Comparison of ENCODE assay signal across 8 cellular contexts in the genomic region with DNA sequence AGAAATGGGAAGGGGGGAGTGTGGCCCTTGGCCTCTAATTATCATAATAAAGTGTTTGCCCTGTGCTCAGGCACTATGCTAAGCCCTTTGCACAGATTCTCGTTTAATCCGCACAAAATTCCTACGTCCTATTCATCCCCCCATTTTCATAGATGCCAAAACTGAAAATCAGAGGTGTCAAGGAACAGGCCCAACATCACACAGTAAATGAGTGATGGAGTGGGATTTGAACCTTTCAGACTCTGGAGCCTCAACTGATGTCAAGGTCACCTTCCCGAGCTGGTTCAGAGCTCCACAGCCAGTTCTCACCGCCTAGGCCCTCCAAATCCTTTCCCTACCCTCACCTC.
DNase-seq lines count a peak whose midpoint lies in the region; ATAC-seq, FAIRE-seq and TF ChIP-seq lines count a peak whose summit lies in the region.

No MANE protein-coding gene starts in this region.

- no peaks in the 10 kb centered on the region for H3K36me3 Mint-ChIP-seq in stimulated activated memory B cell treated with anti-CD40 and anti-IgM and Interleukin-4, amounts not matched to agents 10 μg/mL and 1 μg/mL and 100 μg/mL, for 72 hours

- H3K27ac ChIP-seq in HUES48 (ENCODE audit: low read depth, low read length) = peak overlapping the region; percentile 89
- peak overlapping the region; percentile 79 to 88 for H3K27ac ChIP-seq in kidney (ENCODE audit: low read depth in 2 of 2, low read length in 2 of 2)

- H3K4me1 ChIP-seq in HUES48 (ENCODE audit: control insufficient read depth, insufficient read depth, low read length) (peaks cover 19% of the 10 kb centered on the region), adipocyte (ENCODE audit: control insufficient read depth, insufficient read depth, low read length) (peaks cover 41% of the 10 kb centered on the region), kidney (ENCODE audit: control insufficient read depth in 1 of 2, insufficient read depth in 1 of 2, low read depth in 1 of 2, low read length in 2 of 2) (peaks cover 36 to 38% of the 10 kb centered on the region in 2 donors)

- H3K36me3 ChIP-seq in HUES48 (ENCODE audit: control insufficient read depth, insufficient read depth, low read length) = no peaks in the 10 kb centered on the region
- no peaks in the 10 kb centered on the region for H3K36me3 ChIP-seq in adipocyte (ENCODE audit: control insufficient read depth, insufficient read depth, low read length, severe bottlenecking)
- H3K36me3 ChIP-seq in kidney (ENCODE audit: control insufficient read depth in 1 of 2, insufficient read depth in 2 of 2, low read length in 2 of 2) = no peaks in the 10 kb centered on the region

- H3K9ac ChIP-seq in HUES48 (ENCODE audit: low read depth, low read length) (peak overlapping the region; percentile 23; the same call in 1 of the 2 replicates), adipocyte (ENCODE audit: low read length) (peak overlapping the region; percentile 60), kidney (ENCODE audit: low read length in 2 of 2) (no peak overlapping the region)

- no peaks in the 10 kb centered on the region for H3K9me3 ChIP-seq in HUES48 (ENCODE audit: control insufficient read depth, insufficient read depth, low read length)
- no peaks in the 10 kb centered on the region for H3K9me3 ChIP-seq in adipocyte (ENCODE audit: control insufficient read depth, low read length)
- no peaks in the 10 kb centered on the region for H3K9me3 ChIP-seq in kidney (ENCODE audit: control insufficient read depth in 1 of 2, low read length in 2 of 2)

- TF ChIP-seq CTCF in kidney (IDR thresholded peaks at IDR 0.05; ENCODE audit: borderline replicate concordance, extremely low read depth, insufficient read depth) = no peak

- H3K4me3 Mint-ChIP-seq in stimulated activated memory B cell treated with anti-CD40 and anti-IgM and Interleukin-4, amounts not matched to agents 10 μg/mL and 1 μg/mL and 100 μg/mL, for 72 hours = no peak overlapping the region

- DNase-seq in adipocyte (ENCODE audit: low read depth) = no peak
- no peak for DNase-seq in kidney
- DNase-seq in NCI-H510A treated with DMSO at 0.1 percent for 48 hours (lab: John Stamatoyannopoulos, UW) = no peak
- no peak for DNase-seq in stimulated activated CD4-positive, alpha-beta T cell treated with anti-CD3 and anti-CD28 coated beads, Interleukin-2, amount 100 ng/mL, for 48 hours
- DNase-seq in GOT3 (lab: John Stamatoyannopoulos, UW) = no peak

- no peaks in the 10 kb centered on the region for H3K27me3 ChIP-seq in HUES48 (ENCODE audit: control insufficient read depth, insufficient read depth, low read length)
- no peaks in the 10 kb centered on the region for H3K27me3 ChIP-seq in adipocyte (replicated peaks; ENCODE audit: control insufficient read depth, insufficient read depth, low read length)

- H3K4me3 ChIP-seq in HUES48 (ENCODE audit: low read depth, low read length) (peak overlapping the region; percentile 43; the same call in 1 of the 2 replicates), adipocyte (ENCODE audit: low read length) (peak overlapping the region; percentile 23), kidney (ENCODE audit: low read length in 2 of 2) (peak overlapping the region; percentile 7)

- H3K27me3 Mint-ChIP-seq in stimulated activated memory B cell treated with anti-CD40 and anti-IgM and Interleukin-4, amounts not matched to agents 10 μg/mL and 1 μg/mL and 100 μg/mL, for 72 hours = no peaks in the 10 kb centered on the region

- peaks cover 33% of the 10 kb centered on the region for H3K4me1 Mint-ChIP-seq in stimulated activated memory B cell treated with anti-CD40 and anti-IgM and Interleukin-4, amounts not matched to agents 10 μg/mL and 1 μg/mL and 100 μg/mL, for 72 hours

- no peak for FAIRE-seq in kidney (lab: Jason Lieb, UNC)

- no peak for ATAC-seq in stimulated activated memory B cell treated with anti-CD40 and anti-IgM and Interleukin-4, amounts not matched to agents 10 μg/mL and 1 μg/mL and 100 μg/mL, for 72 hours
- no peak for ATAC-seq in GM21723 (IDR thresholded peaks at IDR 0.05; ENCODE audit: unreplicated experiment)

- intact Hi-C loops in kidney (cut with DNase I) = no loop called here

- peak overlapping the region; percentile 75 for H3K27ac Mint-ChIP-seq in stimulated activated memory B cell treated with anti-CD40 and anti-IgM and Interleukin-4, amounts not matched to agents 10 μg/mL and 1 μg/mL and 100 μg/mL, for 72 hours

- no peaks in the 10 kb centered on the region for H3K9me3 Mint-ChIP-seq in stimulated activated memory B cell treated with anti-CD40 and anti-IgM and Interleukin-4, amounts not matched to agents 10 μg/mL and 1 μg/mL and 100 μg/mL, for 72 hours

Comparison
In these comparisons a context has a peak if more than half of its experiments do, and no peak if none do; other contexts are left out.
1. H3K9ac ChIP-seq: peak in HUES48 (single experiment) and adipocyte (single experiment); none in kidney (0 of 2).
2. Peak in every context shown above with its lines, with median percentiles within 50 percentile points of each other: H3K4me3 ChIP-seq.